ENCODE assay signal across 9 cellular contexts in genomic region chr17:44122825-44123355, GRCh38. TPM values are rescaled to one million over a fixed set of nuclear protein-coding genes. Genes with fewer than 3 reads are reported as not detected.
A peak's percentile ranks its signal among the peaks of the same experiment; 100 is the strongest.
DNase-seq lines count a peak whose midpoint lies in the region; ATAC-seq and TF ChIP-seq lines count a peak whose summit lies in the region.
"Had no signal": no experiment of that assay in that cellular context is flagged by ENCODE, and none has a peak within 500 bp of the region (broad histone marks: within the 10 kb centered on the region; RNA-seq: fewer than 3 reads in every experiment).

No MANE protein-coding gene starts in this region.

- DNase-seq in CD14-positive monocyte (ENCODE audit: low spot score) (no peak), NB4 (ENCODE audit: low read depth) (no peak), MCF 10A (ENCODE audit: unreplicated experiment) (no peak), midbrain (lab: John Stamatoyannopoulos, UW) (peak; percentile 42), uterus (no peak), LoVo (ENCODE audit: low spot score) (no peak), amniotic stem cell (lab: John Stamatoyannopoulos, UW) (no peak)

- TF ChIP-seq POLR2A in NB4 (IDR thresholded peaks at IDR 0.05; ENCODE audit: extremely low read depth, insufficient read length), result no peak
- TF ChIP-seq POLR2A in uterus (IDR thresholded peaks at IDR 0.05), result no peak

- no peaks in the 10 kb centered on the region for H3K27me3 ChIP-seq in uterus

- POLR2A ChIA-PET in MCF 10A (lab: Yijun Ruan, JAX), result interaction anchor here (0.7 to 3.5 kb wide), 21 partner anchors 8 to 975 kb away, joined by 3 to 66 read pairs (median 8); partner anchors contain the start of genes G6PC3, GRN, HROB and LSM12

- peaks cover 20% of the 10 kb centered on the region in 2 donors for H3K36me3 Mint-ChIP-seq in CD14-positive monocyte
- peaks cover 6% of the 10 kb centered on the region for H3K36me3 Mint-ChIP-seq in MCF 10A (ENCODE audit: insufficient read depth, unreplicated experiment)

- intact Hi-C loops in CD14-positive monocyte (cut with micrococcal nuclease) (loop anchor here (2.0 to 10.0 kb wide), 3 partner anchors 16 to 202 kb away; partner anchors contain the start of genes G6PC3 (in 1 of the 2) and SLC25A39 (in 1 of the 2)), MCF 10A (cut with micrococcal nuclease) (loop anchor here (2.0 to 5.0 kb wide), 2 partner anchors 14 to 36 kb away; no protein-coding TSS in a partner anchor), uterus (cut with DNase I; ENCODE audit: low total_unique reads) (no loop called here)

- no peaks in the 10 kb centered on the region for H3K9me3 ChIP-seq in uterus

- H3K27ac Mint-ChIP-seq in CD14-positive monocyte, result peak overlapping the region; percentile 77 to 98 (median 92)
- H3K27ac Mint-ChIP-seq in MCF 10A (ENCODE audit: low read depth, unreplicated experiment), result peak overlapping the region; percentile 98

- H3K9me3 Mint-ChIP-seq in CD14-positive monocyte (no peaks in the 10 kb centered on the region), MCF 10A (ENCODE audit: unreplicated experiment) (no peaks in the 10 kb centered on the region)

- H3K4me1 ChIP-seq in uterus, result peaks cover 8 to 9% of the 10 kb centered on the region in 2 donors

- H3K4me1 Mint-ChIP-seq in CD14-positive monocyte (peaks cover 26% of the 10 kb centered on the region), MCF 10A (ENCODE audit: insufficient read depth, unreplicated experiment) (peaks cover 6% of the 10 kb centered on the region)

- H3K27me3 Mint-ChIP-seq in CD14-positive monocyte (ENCODE audit: low read depth in 3 of 3), result peaks cover 3 to 5% (median 3%) of the 10 kb centered on the region in 3 donors
- no peaks in the 10 kb centered on the region for H3K27me3 Mint-ChIP-seq in MCF 10A (ENCODE audit: insufficient read depth, unreplicated experiment)

- CTCF ChIA-PET in MCF 10A (lab: Yijun Ruan, JAX), result interaction anchor here (0.6 to 2.1 kb wide), 8 partner anchors 10 to 221 kb away, joined by 3 to 14 read pairs (median 4); no protein-coding TSS in a partner anchor

- ATAC-seq in GM21528 (IDR thresholded peaks at IDR 0.05; ENCODE audit: low FRiP score, unreplicated experiment), result peak; percentile 30

- H3K4me3 ChIP-seq in NB4 (ENCODE audit: low read depth, low read length) (peak overlapping the region; percentile 55), uterus (peak overlapping the region; percentile 59 to 94)

- TF ChIP-seq CTCF in CD14-positive monocyte (IDR thresholded peaks at IDR 0.05) (no peak), NB4 (IDR thresholded peaks at IDR 0.05; ENCODE audit: low read depth, low read length) (no peak), MCF 10A (IDR thresholded peaks at IDR 0.05; ENCODE audit: unreplicated experiment) (no peak), uterus (IDR thresholded peaks at IDR 0.05) (no peak)

- H3K36me3 ChIP-seq in uterus, result no peaks in the 10 kb centered on the region

- H3K4me3 Mint-ChIP-seq in CD14-positive monocyte, result peak overlapping the region; percentile 92 to 94
- peak overlapping the region; percentile 86 for H3K4me3 Mint-ChIP-seq in MCF 10A (ENCODE audit: unreplicated experiment)

- BruUV-seq in MCF 10A (replicated peaks; lab: Mats Ljungman, UMichigan), result TSS peak; percentile 60

- peak overlapping the region; percentile 96 to 97 for H3K27ac ChIP-seq in uterus

RNA-seq across cellular contexts. Expression of gene HDAC5, which starts 0.6 kb away (rescaled TPM):
- 10 to 100 TPM; 16.1 to 24.7 TPM for polyA plus RNA-seq in CD14-positive monocyte
- total RNA-seq in MCF 10A (2022), result 12.1 TPM in 2 replicates
- total RNA-seq in uterus, result 10 to 100 TPM; 35.9 to 74.1 (median 58.0) TPM

RNA-seq across cellular contexts. Expression of gene HROB, which starts 18.8 kb away (rescaled TPM):
- under 1 TPM; 0.17 to 0.20 TPM for polyA plus RNA-seq in CD14-positive monocyte
- total RNA-seq in MCF 10A (2022) (5.4 and 6.7 TPM in 2 replicates), uterus (1 to 10 TPM in 2 of 4 donors, not detected in 2; 1.6 to 2.4 TPM)

RNA-seq across cellular contexts. Expression of gene ASB16, which starts 47.6 kb away (rescaled TPM):
- polyA plus RNA-seq in CD14-positive monocyte, result not detected
- total RNA-seq in MCF 10A (2022) (not detected in 2 replicates), uterus (1 to 10 TPM in 2 of 4 donors, under 1 TPM in 1, not detected in 1; 0.14 to 2.3 (median 1.3) TPM)
- total RNA-seq: pulmonary artery endothelial cell had no signal

RNA-seq across cellular contexts. Expression of gene G6PC3, which starts 52.4 kb away (rescaled TPM):
- polyA plus RNA-seq in CD14-positive monocyte, result 10 to 100 TPM; 42.4 to 46.4 TPM
- 70.6 and 89.4 TPM in 2 replicates for total RNA-seq in MCF 10A (2022)
- 10 to 100 TPM; 12.4 to 66.3 (median 33.8) TPM for total RNA-seq in uterus

RNA-seq across cellular contexts. Expression of gene LSM12, which starts 56.4 kb away (rescaled TPM):
- 10 to 100 TPM; 64.4 to 65.8 TPM for polyA plus RNA-seq in CD14-positive monocyte
- 87.9 and 101 TPM in 2 replicates for total RNA-seq in MCF 10A (2022)
- 10 to 100 TPM; 24.5 to 49.8 (median 37.1) TPM for total RNA-seq in uterus
